Comparison of ENCODE assay signal across 8 cellular contexts in the genomic region with DNA sequence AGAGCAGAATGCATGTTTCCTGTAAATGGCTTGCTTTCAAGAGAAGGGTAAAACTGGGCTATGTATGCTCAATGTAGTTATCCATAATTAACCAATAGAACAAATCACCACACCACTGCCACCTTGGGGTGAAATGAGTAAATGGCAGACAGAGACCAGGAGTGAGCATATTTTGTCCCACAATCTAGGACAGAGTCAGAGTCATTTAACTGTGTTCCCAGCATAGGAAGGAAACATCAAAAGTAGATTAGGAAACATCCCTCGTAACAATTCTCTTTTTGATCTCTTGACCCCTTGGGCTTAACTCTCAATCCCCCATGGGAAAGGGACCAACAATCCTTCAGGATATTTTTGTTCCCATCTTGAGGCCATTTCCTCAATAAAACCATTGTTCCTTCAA.
DNase-seq lines count a peak whose midpoint lies in the region; ATAC-seq lines count a peak whose summit lies in the region.

No MANE protein-coding gene starts in this region.

- H3K36me3 ChIP-seq in adipocyte (ENCODE audit: control insufficient read depth, insufficient read depth, low read length, severe bottlenecking), result no peaks in the 10 kb centered on the region

- DNase-seq in DMS 273 (lab: John Stamatoyannopoulos, UW; ENCODE audit: unreplicated experiment) (peak; percentile 64), NCI-H774 (lab: John Stamatoyannopoulos, UW) (peak; percentile 3), adipocyte (ENCODE audit: low read depth) (peak; percentile 52), hepatic stellate cell (ENCODE audit: low spot score) (peak; percentile 25), NCI-H510A (lab: John Stamatoyannopoulos, UW) (no peak)
- DNase-seq in stimulated activated CD4-positive, alpha-beta T cell treated with anti-CD3 and anti-CD28 coated beads, Interleukin-15, amount 100 ng/mL, for 24 hours, result peak; percentile 65

- ATAC-seq in GM19324 (IDR thresholded peaks at IDR 0.05; ENCODE audit: low FRiP score, unreplicated experiment), result peak; percentile 74
- ATAC-seq in HG03439 (IDR thresholded peaks at IDR 0.05; ENCODE audit: unreplicated experiment), result peak; percentile 83

- no peaks in the 10 kb centered on the region for H3K4me1 ChIP-seq in adipocyte (ENCODE audit: control insufficient read depth, insufficient read depth, low read length)

- H3K27me3 ChIP-seq in adipocyte (replicated peaks; ENCODE audit: control insufficient read depth, insufficient read depth, low read length), result no peaks in the 10 kb centered on the region

- no peaks in the 10 kb centered on the region for H3K9me3 ChIP-seq in adipocyte (ENCODE audit: control insufficient read depth, low read length)

- no peak overlapping the region for H3K4me3 ChIP-seq in adipocyte (ENCODE audit: low read length)

- no peak overlapping the region for H3K9ac ChIP-seq in adipocyte (ENCODE audit: low read length)
